ENCODE assay signal across 1 cellular context in genomic region chr5:181243521-181244307, GRCh38.
TF ChIP-seq lines count a peak whose summit lies in the region.

RACK1 (minus strand) TSS chr5:181243906; CDS start chr5:181243800, 106 bp downstream.

TF ChIP-seq in GM12878, 131 proteins besides CTCF, POLR2A, EP300 and RAD21 (continued from another document and continues in another):
- TF ChIP-seq, protein P1, sequence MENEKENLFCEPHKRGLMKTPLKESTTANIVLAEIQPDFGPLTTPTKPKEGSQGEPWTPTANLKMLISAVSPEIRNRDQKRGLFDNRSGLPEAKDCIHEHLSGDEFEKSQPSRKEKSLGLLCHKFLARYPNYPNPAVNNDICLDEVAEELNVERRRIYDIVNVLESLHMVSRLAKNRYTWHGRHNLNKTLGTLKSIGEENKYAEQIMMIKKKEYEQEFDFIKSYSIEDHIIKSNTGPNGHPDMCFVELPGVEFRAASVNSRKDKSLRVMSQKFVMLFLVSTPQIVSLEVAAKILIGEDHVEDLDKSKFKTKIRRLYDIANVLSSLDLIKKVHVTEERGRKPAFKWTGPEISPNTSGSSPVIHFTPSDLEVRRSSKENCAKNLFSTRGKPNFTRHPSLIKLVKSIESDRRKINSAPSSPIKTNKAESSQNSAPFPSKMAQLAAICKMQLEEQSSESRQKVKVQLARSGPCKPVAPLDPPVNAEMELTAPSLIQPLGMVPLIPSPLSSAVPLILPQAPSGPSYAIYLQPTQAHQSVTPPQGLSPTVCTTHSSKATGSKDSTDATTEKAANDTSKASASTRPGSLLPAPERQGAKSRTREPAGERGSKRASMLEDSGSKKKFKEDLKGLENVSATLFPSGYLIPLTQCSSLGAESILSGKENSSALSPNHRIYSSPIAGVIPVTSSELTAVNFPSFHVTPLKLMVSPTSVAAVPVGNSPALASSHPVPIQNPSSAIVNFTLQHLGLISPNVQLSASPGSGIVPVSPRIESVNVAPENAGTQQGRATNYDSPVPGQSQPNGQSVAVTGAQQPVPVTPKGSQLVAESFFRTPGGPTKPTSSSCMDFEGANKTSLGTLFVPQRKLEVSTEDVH (IDR thresholded peaks at IDR 0.05; ENCODE audit: low read depth, partially characterized antibody): peak; percentile 66
- peak; percentile 66 for TF ChIP-seq MXI1 (IDR thresholded peaks at IDR 0.05; ENCODE audit: low read depth, low read length)
- TF ChIP-seq SMAD5 (IDR thresholded peaks at IDR 0.05; ENCODE audit: low read depth): peak; percentile 98
- peak; percentile 13 for TF ChIP-seq E4F1 (IDR thresholded peaks at IDR 0.05; ENCODE audit: borderline replicate concordance, partially characterized antibody)
- peak; percentile 93 for TF ChIP-seq ZNF207 (IDR thresholded peaks at IDR 0.05; ENCODE audit: borderline replicate concordance)
- TF ChIP-seq PAX8 (IDR thresholded peaks at IDR 0.05): no peak
- no peak for TF ChIP-seq BMI1 (IDR thresholded peaks at IDR 0.05; ENCODE audit: borderline replicate concordance)
- TF ChIP-seq CHD2 (IDR thresholded peaks at IDR 0.05; ENCODE audit: borderline replicate concordance, low read depth, low read length): no peak
- TF ChIP-seq GABPA (IDR thresholded peaks at IDR 0.05; ENCODE audit: low read depth): peak; percentile 97
- TF ChIP-seq CREM (IDR thresholded peaks at IDR 0.05; ENCODE audit: low read depth): peak; percentile 74
- 0 out of 2 replicates have a peak, but pooled peaks have one; percentile 15 for TF ChIP-seq RFX5 (IDR thresholded peaks at IDR 0.05; ENCODE audit: low read depth, low read length)
- peak; percentile 12; the same call in 1 of the 2 replicates for TF ChIP-seq JUNB (IDR thresholded peaks at IDR 0.05)
- no peak for TF ChIP-seq ZNF217 (IDR thresholded peaks at IDR 0.05)
- no peak for TF ChIP-seq NFXL1 (IDR thresholded peaks at IDR 0.05; ENCODE audit: borderline replicate concordance)
- TF ChIP-seq SREBF2 (IDR thresholded peaks at IDR 0.05; ENCODE audit: low read length): peak; percentile 52; the same call in 1 of the 2 replicates
- peak; percentile 36; the same call in 1 of the 2 replicates for TF ChIP-seq BACH1 (IDR thresholded peaks at IDR 0.05; ENCODE audit: borderline replicate concordance)
- peak; percentile 34; the same call in 1 of the 2 replicates for TF ChIP-seq DPF2 (IDR thresholded peaks at IDR 0.05)
- peak; percentile 80; the same call in 1 of the 2 replicates for TF ChIP-seq RB1 (IDR thresholded peaks at IDR 0.05; ENCODE audit: borderline replicate concordance)
- TF ChIP-seq POU2F2 (IDR thresholded peaks at IDR 0.05; ENCODE audit: borderline replicate concordance, low read depth, low read length): peak; percentile 87; the same call in 2 of the 3 replicates
- TF ChIP-seq CBX3 (IDR thresholded peaks at IDR 0.05; ENCODE audit: borderline replicate concordance, low read depth): no peak
- TF ChIP-seq, protein P2, sequence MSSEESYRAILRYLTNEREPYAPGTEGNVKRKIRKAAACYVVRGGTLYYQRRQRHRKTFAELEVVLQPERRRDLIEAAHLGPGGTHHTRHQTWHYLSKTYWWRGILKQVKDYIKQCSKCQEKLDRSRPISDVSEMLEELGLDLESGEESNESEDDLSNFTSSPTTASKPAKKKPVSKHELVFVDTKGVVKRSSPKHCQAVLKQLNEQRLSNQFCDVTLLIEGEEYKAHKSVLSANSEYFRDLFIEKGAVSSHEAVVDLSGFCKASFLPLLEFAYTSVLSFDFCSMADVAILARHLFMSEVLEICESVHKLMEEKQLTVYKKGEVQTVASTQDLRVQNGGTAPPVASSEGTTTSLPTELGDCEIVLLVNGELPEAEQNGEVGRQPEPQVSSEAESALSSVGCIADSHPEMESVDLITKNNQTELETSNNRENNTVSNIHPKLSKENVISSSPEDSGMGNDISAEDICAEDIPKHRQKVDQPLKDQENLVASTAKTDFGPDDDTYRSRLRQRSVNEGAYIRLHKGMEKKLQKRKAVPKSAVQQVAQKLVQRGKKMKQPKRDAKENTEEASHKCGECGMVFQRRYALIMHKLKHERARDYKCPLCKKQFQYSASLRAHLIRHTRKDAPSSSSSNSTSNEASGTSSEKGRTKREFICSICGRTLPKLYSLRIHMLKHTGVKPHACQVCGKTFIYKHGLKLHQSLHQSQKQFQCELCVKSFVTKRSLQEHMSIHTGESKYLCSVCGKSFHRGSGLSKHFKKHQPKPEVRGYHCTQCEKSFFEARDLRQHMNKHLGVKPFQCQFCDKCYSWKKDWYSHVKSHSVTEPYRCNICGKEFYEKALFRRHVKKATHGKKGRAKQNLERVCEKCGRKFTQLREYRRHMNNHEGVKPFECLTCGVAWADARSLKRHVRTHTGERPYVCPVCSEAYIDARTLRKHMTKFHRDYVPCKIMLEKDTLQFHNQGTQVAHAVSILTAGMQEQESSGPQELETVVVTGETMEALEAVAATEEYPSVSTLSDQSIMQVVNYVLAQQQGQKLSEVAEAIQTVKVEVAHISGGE (CRISPR knock-in tag; IDR thresholded peaks at IDR 0.05): peak; percentile 19; the same call in 1 of the 2 replicates
- TF ChIP-seq FOXM1 (IDR thresholded peaks at IDR 0.05; ENCODE audit: low read depth, low read length): peak; percentile 50; the same call in 1 of the 2 replicates
- 0 out of 2 replicates have a peak, but pooled peaks have one; percentile 29 for TF ChIP-seq ZBTB33 (IDR thresholded peaks at IDR 0.05)
- TF ChIP-seq SIN3A (IDR thresholded peaks at IDR 0.05; ENCODE audit: low read depth, low read length): peak; percentile 76
- TF ChIP-seq, protein P3, sequence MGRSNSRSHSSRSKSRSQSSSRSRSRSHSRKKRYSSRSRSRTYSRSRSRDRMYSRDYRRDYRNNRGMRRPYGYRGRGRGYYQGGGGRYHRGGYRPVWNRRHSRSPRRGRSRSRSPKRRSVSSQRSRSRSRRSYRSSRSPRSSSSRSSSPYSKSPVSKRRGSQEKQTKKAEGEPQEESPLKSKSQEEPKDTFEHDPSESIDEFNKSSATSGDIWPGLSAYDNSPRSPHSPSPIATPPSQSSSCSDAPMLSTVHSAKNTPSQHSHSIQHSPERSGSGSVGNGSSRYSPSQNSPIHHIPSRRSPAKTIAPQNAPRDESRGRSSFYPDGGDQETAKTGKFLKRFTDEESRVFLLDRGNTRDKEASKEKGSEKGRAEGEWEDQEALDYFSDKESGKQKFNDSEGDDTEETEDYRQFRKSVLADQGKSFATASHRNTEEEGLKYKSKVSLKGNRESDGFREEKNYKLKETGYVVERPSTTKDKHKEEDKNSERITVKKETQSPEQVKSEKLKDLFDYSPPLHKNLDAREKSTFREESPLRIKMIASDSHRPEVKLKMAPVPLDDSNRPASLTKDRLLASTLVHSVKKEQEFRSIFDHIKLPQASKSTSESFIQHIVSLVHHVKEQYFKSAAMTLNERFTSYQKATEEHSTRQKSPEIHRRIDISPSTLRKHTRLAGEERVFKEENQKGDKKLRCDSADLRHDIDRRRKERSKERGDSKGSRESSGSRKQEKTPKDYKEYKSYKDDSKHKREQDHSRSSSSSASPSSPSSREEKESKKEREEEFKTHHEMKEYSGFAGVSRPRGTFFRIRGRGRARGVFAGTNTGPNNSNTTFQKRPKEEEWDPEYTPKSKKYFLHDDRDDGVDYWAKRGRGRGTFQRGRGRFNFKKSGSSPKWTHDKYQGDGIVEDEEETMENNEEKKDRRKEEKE (IDR thresholded peaks at IDR 0.05): 0 out of 2 replicates have a peak, but pooled peaks have one; percentile 83
- peak; percentile 100 for TF ChIP-seq YY1 (IDR thresholded peaks at IDR 0.05; ENCODE audit: low read depth, low read length)
- TF ChIP-seq RELA (IDR thresholded peaks at IDR 0.05; ENCODE audit: borderline replicate concordance, partially characterized antibody): peak; percentile 66
- peak; percentile 89 for TF ChIP-seq NR2C1 (IDR thresholded peaks at IDR 0.05)
- TF ChIP-seq CHD1 (IDR thresholded peaks at IDR 0.05; ENCODE audit: low read depth, low read length): peak; percentile 95
- TF ChIP-seq LARP7 (IDR thresholded peaks at IDR 0.05): peak; percentile 69
- TF ChIP-seq CREB1 (IDR thresholded peaks at IDR 0.05; ENCODE audit: low read depth): peak; percentile 70
- no peak for TF ChIP-seq STAT3 (IDR thresholded peaks at IDR 0.05; ENCODE audit: low read depth, low read length)
- TF ChIP-seq, protein P4, sequence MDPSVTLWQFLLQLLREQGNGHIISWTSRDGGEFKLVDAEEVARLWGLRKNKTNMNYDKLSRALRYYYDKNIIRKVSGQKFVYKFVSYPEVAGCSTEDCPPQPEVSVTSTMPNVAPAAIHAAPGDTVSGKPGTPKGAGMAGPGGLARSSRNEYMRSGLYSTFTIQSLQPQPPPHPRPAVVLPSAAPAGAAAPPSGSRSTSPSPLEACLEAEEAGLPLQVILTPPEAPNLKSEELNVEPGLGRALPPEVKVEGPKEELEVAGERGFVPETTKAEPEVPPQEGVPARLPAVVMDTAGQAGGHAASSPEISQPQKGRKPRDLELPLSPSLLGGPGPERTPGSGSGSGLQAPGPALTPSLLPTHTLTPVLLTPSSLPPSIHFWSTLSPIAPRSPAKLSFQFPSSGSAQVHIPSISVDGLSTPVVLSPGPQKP (IDR thresholded peaks at IDR 0.05; ENCODE audit: low read depth, low read length): peak; percentile 95
- TF ChIP-seq, protein P5, sequence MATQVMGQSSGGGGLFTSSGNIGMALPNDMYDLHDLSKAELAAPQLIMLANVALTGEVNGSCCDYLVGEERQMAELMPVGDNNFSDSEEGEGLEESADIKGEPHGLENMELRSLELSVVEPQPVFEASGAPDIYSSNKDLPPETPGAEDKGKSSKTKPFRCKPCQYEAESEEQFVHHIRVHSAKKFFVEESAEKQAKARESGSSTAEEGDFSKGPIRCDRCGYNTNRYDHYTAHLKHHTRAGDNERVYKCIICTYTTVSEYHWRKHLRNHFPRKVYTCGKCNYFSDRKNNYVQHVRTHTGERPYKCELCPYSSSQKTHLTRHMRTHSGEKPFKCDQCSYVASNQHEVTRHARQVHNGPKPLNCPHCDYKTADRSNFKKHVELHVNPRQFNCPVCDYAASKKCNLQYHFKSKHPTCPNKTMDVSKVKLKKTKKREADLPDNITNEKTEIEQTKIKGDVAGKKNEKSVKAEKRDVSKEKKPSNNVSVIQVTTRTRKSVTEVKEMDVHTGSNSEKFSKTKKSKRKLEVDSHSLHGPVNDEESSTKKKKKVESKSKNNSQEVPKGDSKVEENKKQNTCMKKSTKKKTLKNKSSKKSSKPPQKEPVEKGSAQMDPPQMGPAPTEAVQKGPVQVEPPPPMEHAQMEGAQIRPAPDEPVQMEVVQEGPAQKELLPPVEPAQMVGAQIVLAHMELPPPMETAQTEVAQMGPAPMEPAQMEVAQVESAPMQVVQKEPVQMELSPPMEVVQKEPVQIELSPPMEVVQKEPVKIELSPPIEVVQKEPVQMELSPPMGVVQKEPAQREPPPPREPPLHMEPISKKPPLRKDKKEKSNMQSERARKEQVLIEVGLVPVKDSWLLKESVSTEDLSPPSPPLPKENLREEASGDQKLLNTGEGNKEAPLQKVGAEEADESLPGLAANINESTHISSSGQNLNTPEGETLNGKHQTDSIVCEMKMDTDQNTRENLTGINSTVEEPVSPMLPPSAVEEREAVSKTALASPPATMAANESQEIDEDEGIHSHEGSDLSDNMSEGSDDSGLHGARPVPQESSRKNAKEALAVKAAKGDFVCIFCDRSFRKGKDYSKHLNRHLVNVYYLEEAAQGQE (IDR thresholded peaks at IDR 0.05; ENCODE audit: low read depth, low read length): peak; percentile 60; the same call in 1 of the 2 replicates
- TF ChIP-seq, protein P6, sequence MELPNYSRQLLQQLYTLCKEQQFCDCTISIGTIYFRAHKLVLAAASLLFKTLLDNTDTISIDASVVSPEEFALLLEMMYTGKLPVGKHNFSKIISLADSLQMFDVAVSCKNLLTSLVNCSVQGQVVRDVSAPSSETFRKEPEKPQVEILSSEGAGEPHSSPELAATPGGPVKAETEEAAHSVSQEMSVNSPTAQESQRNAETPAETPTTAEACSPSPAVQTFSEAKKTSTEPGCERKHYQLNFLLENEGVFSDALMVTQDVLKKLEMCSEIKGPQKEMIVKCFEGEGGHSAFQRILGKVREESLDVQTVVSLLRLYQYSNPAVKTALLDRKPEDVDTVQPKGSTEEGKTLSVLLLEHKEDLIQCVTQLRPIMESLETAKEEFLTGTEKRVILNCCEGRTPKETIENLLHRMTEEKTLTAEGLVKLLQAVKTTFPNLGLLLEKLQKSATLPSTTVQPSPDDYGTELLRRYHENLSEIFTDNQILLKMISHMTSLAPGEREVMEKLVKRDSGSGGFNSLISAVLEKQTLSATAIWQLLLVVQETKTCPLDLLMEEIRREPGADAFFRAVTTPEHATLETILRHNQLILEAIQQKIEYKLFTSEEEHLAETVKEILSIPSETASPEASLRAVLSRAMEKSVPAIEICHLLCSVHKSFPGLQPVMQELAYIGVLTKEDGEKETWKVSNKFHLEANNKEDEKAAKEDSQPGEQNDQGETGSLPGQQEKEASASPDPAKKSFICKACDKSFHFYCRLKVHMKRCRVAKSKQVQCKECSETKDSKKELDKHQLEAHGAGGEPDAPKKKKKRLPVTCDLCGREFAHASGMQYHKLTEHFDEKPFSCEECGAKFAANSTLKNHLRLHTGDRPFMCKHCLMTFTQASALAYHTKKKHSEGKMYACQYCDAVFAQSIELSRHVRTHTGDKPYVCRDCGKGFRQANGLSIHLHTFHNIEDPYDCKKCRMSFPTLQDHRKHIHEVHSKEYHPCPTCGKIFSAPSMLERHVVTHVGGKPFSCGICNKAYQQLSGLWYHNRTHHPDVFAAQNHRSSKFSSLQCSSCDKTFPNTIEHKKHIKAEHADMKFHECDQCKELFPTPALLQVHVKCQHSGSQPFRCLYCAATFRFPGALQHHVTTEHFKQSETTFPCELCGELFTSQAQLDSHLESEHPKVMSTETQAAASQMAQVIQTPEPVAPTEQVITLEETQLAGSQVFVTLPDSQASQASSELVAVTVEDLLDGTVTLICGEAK (IDR thresholded peaks at IDR 0.05; ENCODE audit: borderline replicate concordance): peak; percentile 96
